19 cellular contexts compared by ENCODE assay signal in the genomic region with DNA sequence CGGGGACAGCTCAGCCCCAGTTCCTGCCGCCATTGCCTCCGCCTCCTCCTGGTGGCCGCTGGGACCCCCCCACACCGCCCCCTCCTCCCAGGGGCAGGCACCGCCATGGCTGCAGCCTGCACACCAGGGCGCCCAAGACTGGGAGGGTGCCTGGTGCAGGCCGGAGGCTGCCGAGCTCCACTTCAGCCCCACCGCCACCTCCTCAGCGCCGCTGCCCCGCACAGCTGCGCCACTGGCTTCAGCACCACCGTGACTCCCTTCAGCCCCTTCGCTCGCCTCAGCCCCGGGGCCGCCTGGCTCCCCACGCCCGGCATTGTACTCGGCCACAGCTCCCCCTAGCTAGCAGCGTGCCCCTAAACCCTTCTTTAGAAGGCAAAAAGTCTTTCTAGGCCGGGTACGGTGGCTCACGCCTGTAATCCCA.
A peak's percentile ranks its signal among the peaks of the same experiment; 100 is the strongest.
DNase-seq lines count a peak whose midpoint lies in the region; ATAC-seq, FAIRE-seq and TF ChIP-seq lines count a peak whose summit lies in the region.
"Had no signal": no experiment of that assay in that cellular context is flagged by ENCODE, and none has a peak within 500 bp of the region (broad histone marks: within the 10 kb centered on the region; RNA-seq: fewer than 3 reads in every experiment).

No MANE protein-coding gene starts in this region.

- H3K23ac ChIP-seq in mesendoderm (ENCODE audit: low read length): no peak overlapping the region

- H3K4me3 ChIP-seq in H7 (ENCODE audit: insufficient read depth, low read depth, low read length) (no peak overlapping the region), kidney (ENCODE audit: low read length in 2 of 2) (no peak overlapping the region), sigmoid colon (no peak overlapping the region), mesendoderm (ENCODE audit: low read length) (no peak overlapping the region)
- H3K4me3 ChIP-seq: Peyer's patch had no signal

- no peak overlapping the region for H4K8ac ChIP-seq in mesendoderm (ENCODE audit: low read depth, low read length)

- no peak for TF ChIP-seq EP300 in sigmoid colon (IDR thresholded peaks at IDR 0.05)

- ATAC-seq in GM18519 (IDR thresholded peaks at IDR 0.05; ENCODE audit: low FRiP score, unreplicated experiment): no peak
- ATAC-seq in GM19035 (IDR thresholded peaks at IDR 0.05; ENCODE audit: unreplicated experiment): no peak

- H3K36me3 ChIP-seq in H7 (replicated peaks; ENCODE audit: control insufficient read depth, insufficient read depth, low read length): peaks cover 9% of the 10 kb centered on the region
- H3K36me3 ChIP-seq in kidney (ENCODE audit: control insufficient read depth in 1 of 2, insufficient read depth in 2 of 2, low read length in 2 of 2): peaks cover 23 to 30% of the 10 kb centered on the region in 2 donors
- H3K36me3 ChIP-seq in sigmoid colon: peaks cover 18 to 69% (median 31%) of the 10 kb centered on the region in 4 donors
- H3K36me3 ChIP-seq in mesendoderm (ENCODE audit: control insufficient read depth, insufficient read depth, low read length): peaks cover 4% of the 10 kb centered on the region

- intact Hi-C loops in kidney (cut with DNase I) (no loop called here), sigmoid colon (cut with DNase I) (no loop called here)

- no peak overlapping the region for H2BK120ac ChIP-seq in mesendoderm (ENCODE audit: low read depth, low read length)

- no peaks in the 10 kb centered on the region for H3K79me2 ChIP-seq in mesendoderm (ENCODE audit: control insufficient read depth, insufficient read depth, low read length)

- WGBS in sigmoid colon, 2 donors: 92% methylated on average over 26 of the region's 26 CpGs
- no CpG with 5 or more reads among the region's 26 CpGs for WGBS in mesendoderm (ENCODE audit: extremely low coverage, insufficient coverage, low lambda C conversion rate)

- H3K4me1 ChIP-seq in kidney (ENCODE audit: control insufficient read depth in 1 of 2, insufficient read depth in 1 of 2, low read depth in 1 of 2, low read length in 2 of 2): no peaks in the 10 kb centered on the region
- no peaks in the 10 kb centered on the region for H3K4me1 ChIP-seq in sigmoid colon
- H3K4me1 ChIP-seq in mesendoderm (ENCODE audit: control insufficient read depth, low read depth, low read length): no peaks in the 10 kb centered on the region
- H3K4me1 ChIP-seq: Peyer's patch had no signal

- H3K4ac ChIP-seq in mesendoderm (ENCODE audit: low read depth, low read length): no peak overlapping the region

- TF ChIP-seq POLR2A in sigmoid colon (IDR thresholded peaks at IDR 0.05): no peak

- TF ChIP-seq CTCF in kidney (IDR thresholded peaks at IDR 0.05; ENCODE audit: borderline replicate concordance, extremely low read depth, insufficient read depth): no peak
- TF ChIP-seq CTCF in sigmoid colon (IDR thresholded peaks at IDR 0.05): no peak

- no peak overlapping the region for H3K9ac ChIP-seq in kidney (ENCODE audit: low read length in 2 of 2)
- no peak overlapping the region for H3K9ac ChIP-seq in mesendoderm (ENCODE audit: low read length)
- H3K9ac ChIP-seq: KMS-11 had no signal

- no peak overlapping the region for H3K18ac ChIP-seq in mesendoderm (ENCODE audit: low read length)

- H2BK5ac ChIP-seq in mesendoderm (ENCODE audit: low read length): no peak overlapping the region

- no peak overlapping the region for H3K27ac ChIP-seq in kidney (ENCODE audit: low read depth in 2 of 2, low read length in 2 of 2)
- no peak overlapping the region for H3K27ac ChIP-seq in sigmoid colon
- no peak overlapping the region for H3K27ac ChIP-seq in mesendoderm (ENCODE audit: low read depth, low read length)
- H3K27ac ChIP-seq: KMS-11, Peyer's patch had no signal

- no peak overlapping the region for H2BK15ac ChIP-seq in mesendoderm (replicated peaks; ENCODE audit: low read depth)

- DNase-seq in D341Med (ENCODE audit: low spot score) (peak; percentile 23), H7 (peak; percentile 79), kidney (peak; percentile 72), sigmoid colon (peak; percentile 36), mesendoderm (no peak)
- DNase-seq: CD4-positive, alpha-beta T cell; DND-41; GDM1; GOT3; NCI-H1092 treated with DMSO at 0.1 percent for 48 hours; NCI-H187 treated with DMSO at 0.1 percent for 48 hours; NCI-H2171 treated with DMSO at 0.1 percent for 48 hours; NCI-H774; SHP77 had no signal

- H2AK5ac ChIP-seq in mesendoderm (ENCODE audit: low read length): no peak overlapping the region

- H3K27me3 ChIP-seq in H7 (ENCODE audit: control insufficient read depth, insufficient read depth, low read length): no peaks in the 10 kb centered on the region
- no peaks in the 10 kb centered on the region for H3K27me3 ChIP-seq in sigmoid colon
- H3K27me3 ChIP-seq in mesendoderm (ENCODE audit: insufficient read depth, low read length, poor library complexity): no peaks in the 10 kb centered on the region
- H3K27me3 ChIP-seq: Peyer's patch had no signal

- no peak overlapping the region for H3K4me2 ChIP-seq in mesendoderm (ENCODE audit: low read length)
- H3K4me2 ChIP-seq: KMS-11 had no signal

- no peaks in the 10 kb centered on the region for H3K79me1 ChIP-seq in mesendoderm (ENCODE audit: low read length)

- no peak overlapping the region for H3K56ac ChIP-seq in mesendoderm (ENCODE audit: low read length)

- no peak for FAIRE-seq in kidney (lab: Jason Lieb, UNC)
- FAIRE-seq: D721Med had no signal

- H4K5ac ChIP-seq in mesendoderm (ENCODE audit: low read length): no peak overlapping the region

- H3K9me3 ChIP-seq in kidney (ENCODE audit: control insufficient read depth in 1 of 2, low read length in 2 of 2) (no peaks in the 10 kb centered on the region), sigmoid colon (no peaks in the 10 kb centered on the region)
- H3K9me3 ChIP-seq: Peyer's patch had no signal
